In genomic region chr1:15617173-15617873, GRCh38 we compare ENCODE assay signal across 8 cellular contexts. TPM values are rescaled to one million over a fixed set of nuclear protein-coding genes. Genes with fewer than 3 reads are reported as not detected.
DNase-seq lines count a peak whose midpoint lies in the region; ATAC-seq, FAIRE-seq and TF ChIP-seq lines count a peak whose summit lies in the region.

Gene DDI2, plus strand, starts transcription at chr1:15617458. Its CDS starts 213 bp downstream, at chr1:15617671.

- peaks cover 31% of the 10 kb centered on the region for H3K4me1 Mint-ChIP-seq in T-helper 17 cell

- H3K27me3 Mint-ChIP-seq in T-helper 17 cell: no peaks in the 10 kb centered on the region

- H3K27me3 ChIP-seq in prostate gland (replicated peaks; ENCODE audit: insufficient read depth): no peaks in the 10 kb centered on the region

- intact Hi-C loops in left ventricle myocardium superior (cut with micrococcal nuclease) (no loop called here), prostate gland (cut with DNase I) (loop anchor here (1.0 to 5.0 kb wide), 2 partner anchors 85 to 91 kb away; partner anchors contain the start of gene DNAJC16)

- H3K27ac ChIP-seq in prostate gland: peak within 1 kb of the TSS; percentile 96 to 97

- H3K4me1 ChIP-seq in prostate gland (replicated peaks): peaks cover 7% of the 10 kb centered on the region

- H3K27ac Mint-ChIP-seq in T-helper 17 cell: peak within 1 kb of the TSS; percentile 91

- peak; percentile 87 for TF ChIP-seq POLR2A in GM12892 (IDR thresholded peaks at IDR 0.05; ENCODE audit: low read depth, low read length)
- TF ChIP-seq POLR2A in prostate gland (IDR thresholded peaks at IDR 0.05): peak; percentile 96

- no peaks in the 10 kb centered on the region for H3K9me3 ChIP-seq in T-helper 17 cell (ENCODE audit: control insufficient read depth, low read length, poor library complexity, severe bottlenecking)
- H3K9me3 ChIP-seq in prostate gland: no peaks in the 10 kb centered on the region

- DNase-seq in GM12892 (ENCODE audit: insufficient read length) (peak; percentile 82), NCI-H1694 treated with DMSO at 0.1 percent for 48 hours (lab: John Stamatoyannopoulos, UW) (peak; percentile 81), T-helper 17 cell (peak; percentile 89 to 98 (median 97)), amygdala (lab: John Stamatoyannopoulos, UW) (peak; percentile 38 to 99 (median 91)), left ventricle myocardium superior (peak; percentile 98), prostate gland (ENCODE audit: low spot score) (peak; percentile 97), ureter (ENCODE audit: low spot score) (peak; percentile 98)

- ATAC-seq in HG02884 (IDR thresholded peaks at IDR 0.05; ENCODE audit: unreplicated experiment) (peak; percentile 60), T-helper 17 cell (peak; percentile 94), left ventricle myocardium superior (peak; percentile 91)

- peak within 1 kb of the TSS; percentile 91 for H3K4me3 Mint-ChIP-seq in T-helper 17 cell

- H3K36me3 Mint-ChIP-seq in T-helper 17 cell (ENCODE audit: low read depth): no peaks in the 10 kb centered on the region

- under 1% methylated on average over 20 of the region's 76 CpGs for WGBS in prostate gland

- peak in 2 of 4 experiments; percentile 7 to 22 for TF ChIP-seq CTCF in prostate gland (IDR thresholded peaks at IDR 0.05)

- peak within 1 kb of the TSS; percentile 83 to 95 for H3K4me3 ChIP-seq in prostate gland

- FAIRE-seq in GM12892 (lab: Jason Lieb, UNC): peak; percentile 97

- no peaks in the 10 kb centered on the region for H3K36me3 ChIP-seq in prostate gland

RNA-seq across cellular contexts. Expression of gene DDI2, which starts in this region (rescaled TPM):
- 11.0 TPM for polyA plus RNA-seq in GM12892 (2012; ENCODE audit: missing spikeins)
- 10 to 100 TPM; 27.5 to 31.1 TPM for total RNA-seq in T-helper 17 cell
- 21.9 TPM for total RNA-seq in left ventricle myocardium superior
- total RNA-seq in prostate gland: 10 to 100 TPM; 47.5 to 58.4 TPM
- total RNA-seq in ureter: 92.0 TPM

Comparison
In these comparisons a context has a peak if more than half of its experiments do, and no peak if none do; other contexts are left out.
1. Peak in every context shown above with its lines: DNase-seq, ATAC-seq, H3K4me3 ChIP-seq and H3K27ac ChIP-seq.